In the genomic region with DNA sequence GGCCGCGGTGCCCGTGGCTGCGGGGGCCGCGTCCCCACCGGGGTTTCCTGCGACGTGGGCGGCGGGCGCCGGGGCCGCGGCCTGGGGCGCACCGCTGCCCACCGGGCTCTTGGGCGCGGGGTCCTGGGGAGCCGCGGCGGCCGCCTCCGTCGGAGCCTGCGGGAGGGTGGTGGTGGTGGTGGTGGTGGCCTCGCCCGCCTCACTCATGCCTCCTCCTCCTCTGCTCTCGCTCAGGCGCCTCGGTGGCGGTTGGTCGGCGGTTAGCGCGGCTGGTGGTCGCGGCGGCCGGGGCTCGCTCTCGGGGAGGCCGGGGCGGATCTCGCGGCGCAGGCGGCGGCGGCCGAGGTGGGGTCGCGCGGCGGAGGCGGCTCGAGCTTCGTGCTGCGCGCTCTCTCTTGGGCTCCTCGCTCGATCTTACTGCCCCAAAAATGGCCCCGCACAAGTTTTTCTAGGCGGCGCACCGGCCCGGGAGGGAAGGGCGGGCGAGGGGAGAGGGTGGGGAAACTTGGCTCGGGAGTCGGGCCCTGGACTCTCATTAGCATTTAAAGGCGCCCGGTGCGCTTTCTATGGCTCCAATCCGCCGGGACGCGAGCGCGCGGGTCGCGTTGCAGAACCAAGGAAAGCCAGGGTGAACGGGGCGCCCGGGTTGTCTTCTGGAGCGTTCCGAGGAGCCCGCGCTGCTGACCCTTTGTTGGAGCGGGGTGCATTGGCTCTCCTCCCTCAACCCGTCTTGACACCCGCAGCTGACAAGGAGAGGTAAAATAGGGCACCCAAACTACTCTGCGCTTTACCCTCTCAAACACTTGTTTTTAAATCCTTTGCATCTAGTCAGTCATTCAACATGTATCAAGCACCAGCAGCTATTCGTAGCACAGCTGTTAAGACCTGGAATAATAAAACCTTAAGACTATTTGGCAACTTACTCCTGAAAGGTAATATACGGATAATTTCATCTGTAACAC, we compare ENCODE assay signal across 1 cellular context.
TF ChIP-seq lines count a peak whose summit lies in the region.

Gene YBX3, minus strand, starts transcription at position 419 of the 962 bp plus-strand sequence. Its CDS starts 212 bp downstream, at position 207.

TF ChIP-seq in IMR-90, 13 proteins besides CTCF, POLR2A, EP300 and RAD21 (continued from another document):
- no peak for TF ChIP-seq NFE2L2 (IDR thresholded peaks at IDR 0.05; ENCODE audit: low read depth, low read length)
TF ChIP-seq in IMR-90: peak in this region for 1.
